Comparison of ENCODE assay signal across 9 cellular contexts in genomic region chr4:109703664-109704351, GRCh38. TPM values are rescaled to one million over a fixed set of nuclear protein-coding genes. Genes with fewer than 3 reads are reported as not detected.
DNase-seq lines count a peak whose midpoint lies in the region; ATAC-seq, FAIRE-seq and TF ChIP-seq lines count a peak whose summit lies in the region.
"Had no signal": no experiment of that assay in that cellular context is flagged by ENCODE, and none has a peak within 500 bp of the region (broad histone marks: within the 10 kb centered on the region; RNA-seq: fewer than 3 reads in every experiment).

No MANE protein-coding gene starts in this region.

- peak overlapping the region; percentile 96 for H3K27ac Mint-ChIP-seq in osteocyte (ENCODE audit: unreplicated experiment)

- H3K79me2 ChIP-seq in SK-N-SH (ENCODE audit: insufficient read depth), result peaks cover 26% of the 10 kb centered on the region; the same call in 1 of the 2 replicates

- TF ChIP-seq CTCF in SK-N-SH (IDR thresholded peaks at IDR 0.05) (no peak), esophagus squamous epithelium (IDR thresholded peaks at IDR 0.05) (no peak), osteocyte (IDR thresholded peaks at IDR 0.05) (no peak)

- no peaks in the 10 kb centered on the region for H3K9me2 ChIP-seq in SK-N-SH

- peak overlapping the region; percentile 91 for H3K9ac ChIP-seq in SK-N-SH

- 45% methylated on average over 10 of the region's 11 CpGs for WGBS in SK-N-SH (ENCODE audit: low lambda C conversion rate)
- 6 to 7% methylated on average over 10 to 11 of the region's 11 CpGs for WGBS in esophagus squamous epithelium, 2 donors

- no peaks in the 10 kb centered on the region for H3K9me3 ChIP-seq in SK-N-SH
- no peaks in the 10 kb centered on the region for H3K9me3 ChIP-seq in esophagus squamous epithelium

- peaks cover 25% of the 10 kb centered on the region for H3K4me1 Mint-ChIP-seq in osteocyte (ENCODE audit: unreplicated experiment)

- H4K20me1 ChIP-seq in SK-N-SH (ENCODE audit: insufficient read depth), result no peaks in the 10 kb centered on the region

- H3K4me3 ChIP-seq in SK-N-SH (ENCODE audit: low read depth in 2 of 2, low read length in 1 of 2) (peak overlapping the region; percentile 74 to 98), esophagus squamous epithelium (peak overlapping the region; percentile 68 to 97 (median 78))

- FAIRE-seq in GM19239 (lab: Jason Lieb, UNC), result no peak
- FAIRE-seq: G401.6 had no signal

- no peaks in the 10 kb centered on the region for H3K9me3 Mint-ChIP-seq in osteocyte (ENCODE audit: unreplicated experiment)

- ATAC-seq in GM19351 (IDR thresholded peaks at IDR 0.05; ENCODE audit: unreplicated experiment), result no peak

- DNase-seq in NCI-H748 (lab: John Stamatoyannopoulos, UW; ENCODE audit: unreplicated experiment), result peak; percentile 18
- DNase-seq in NCI-H748 treated with DMSO at 0.1 percent for 48 hours (lab: John Stamatoyannopoulos, UW), result no peak
- DNase-seq in SK-N-SH, result no peak
- no peak for DNase-seq in esophagus squamous epithelium (lab: John Stamatoyannopoulos, UW)
- DNase-seq in osteocyte (ENCODE audit: extremely low spot score, unreplicated experiment), result no peak
- DNase-seq in mesenteric fat pad (ENCODE audit: low spot score), result no peak
- no peak for DNase-seq in GM19239 (ENCODE audit: insufficient read length, low spot score)

- H2AFZ ChIP-seq in SK-N-SH (ENCODE audit: low read depth), result peak overlapping the region; percentile 97

- no peak for TF ChIP-seq RAD21 in SK-N-SH (IDR thresholded peaks at IDR 0.05; ENCODE audit: low read length)

- CTCF ChIA-PET in SK-N-SH (lab: Yijun Ruan, JAX), result interaction anchor here (0.6 to 1.6 kb wide), 14 partner anchors 10 to 918 kb away, joined by 3 to 6 read pairs (median 3); partner anchors contain the start of genes CFI and SEC24B

- H3K36me3 ChIP-seq in SK-N-SH (replicated peaks in 1 of 2; ENCODE audit: control insufficient read depth in 1 of 2, insufficient read depth in 2 of 2, low read length in 1 of 2), result peaks cover 2 to 9% of the 10 kb centered on the region in 2 experiments
- peaks cover 0 to 15% (median 0%) of the 10 kb centered on the region in 3 donors for H3K36me3 ChIP-seq in esophagus squamous epithelium

- H3K4me3 Mint-ChIP-seq in osteocyte (ENCODE audit: unreplicated experiment), result peak overlapping the region; percentile 95

- peak overlapping the region; percentile 64 to 67 for H3K27ac ChIP-seq in SK-N-SH (ENCODE audit: low read depth in 2 of 2, low read length in 1 of 2)
- peak overlapping the region; percentile 81 to 95 (median 91) for H3K27ac ChIP-seq in esophagus squamous epithelium

- H3K27me3 ChIP-seq in SK-N-SH (ENCODE audit: insufficient read depth) (no peaks in the 10 kb centered on the region), esophagus squamous epithelium (no peaks in the 10 kb centered on the region)

- peaks cover 1% of the 10 kb centered on the region for H3K36me3 Mint-ChIP-seq in osteocyte (ENCODE audit: unreplicated experiment)

- H3K4me2 ChIP-seq in SK-N-SH, result peak overlapping the region; percentile 92

- intact Hi-C loops in esophagus squamous epithelium (cut with DNase I), result loop anchor here (10.0 kb wide), 1 partner anchor 111 kb away; the partner anchor contains the start of gene GAR1

- no peak for TF ChIP-seq EP300 in SK-N-SH (IDR thresholded peaks at IDR 0.05; ENCODE audit: borderline replicate concordance in 1 of 2, low read depth in 1 of 2, low read length in 1 of 2)

- H3F3A ChIP-seq in SK-N-SH (replicated peaks; ENCODE audit: insufficient read depth), result peaks cover 24% of the 10 kb centered on the region

- no peaks in the 10 kb centered on the region for H3K27me3 Mint-ChIP-seq in osteocyte (ENCODE audit: unreplicated experiment)

- TF ChIP-seq POLR2A in esophagus squamous epithelium (IDR thresholded peaks at IDR 0.05), result no peak

- H3K4me1 ChIP-seq in SK-N-SH (ENCODE audit: control insufficient read depth in 1 of 2, insufficient read depth in 2 of 2, low read depth in 1 of 2, low read length in 1 of 2), result peaks cover 8 to 13% of the 10 kb centered on the region in 2 experiments; a peak in 3 of 4 replicates
- H3K4me1 ChIP-seq in esophagus squamous epithelium, result peaks cover 18 to 33% (median 19%) of the 10 kb centered on the region in 3 donors

- POLR2A ChIA-PET in SK-N-SH (lab: Yijun Ruan, JAX), result interaction anchor here (1.7 kb wide), 1 partner anchor 111 kb away, joined by 3 read pairs; no protein-coding TSS in a partner anchor

TF ChIP-seq in SK-N-SH, 30 proteins besides CTCF, POLR2A, EP300 and RAD21:
- TF ChIP-seq PBX3 (IDR thresholded peaks at IDR 0.05) (peak; percentile 60), NFIC (IDR thresholded peaks at IDR 0.05; ENCODE audit: borderline replicate concordance) (peak; percentile 19; the same call in 1 of the 2 replicates), MXI1 (IDR thresholded peaks at IDR 0.05; ENCODE audit: low read depth, low read length) (peak; percentile 12; the same call in 1 of the 2 replicates), ZBTB33 (IDR thresholded peaks at IDR 0.05; ENCODE audit: borderline replicate concordance, low read depth) (no peak)

RNA-seq across cellular contexts. Expression of gene CASP6, which starts 0.6 kb away (rescaled TPM):
- polyA plus RNA-seq in SK-N-SH (2012; rRNA removed), result 30.2 and 55.3 TPM in 2 replicates
- polyA plus RNA-seq in SK-N-SH (2012; cell fraction: cytosol; rRNA removed), result 41.4 and 53.1 TPM in 2 replicates
- 17.4 and 33.9 TPM in 2 replicates for polyA plus RNA-seq in SK-N-SH (2012; cell fraction: nucleus; rRNA removed)
- total RNA-seq in esophagus squamous epithelium (10 to 100 TPM in 3 of 4 donors, 1 to 10 TPM in 1; 7.0 to 21.9 (median 15.4) TPM), osteocyte (19.8 and 23.3 TPM in 2 replicates), mesenteric fat pad (11.4 TPM)

RNA-seq across cellular contexts. Expression of gene PLA2G12A, which starts 26.1 kb away (rescaled TPM):
- 7.9 and 8.7 TPM in 2 replicates for polyA plus RNA-seq in SK-N-SH (2012; rRNA removed)
- polyA plus RNA-seq in SK-N-SH (2012; cell fraction: cytosol; rRNA removed), result 9.8 and 10.7 TPM in 2 replicates
- polyA plus RNA-seq in SK-N-SH (2012; cell fraction: nucleus; rRNA removed), result 7.3 and 7.5 TPM in 2 replicates
- total RNA-seq in esophagus squamous epithelium (10 to 100 TPM; 10.8 to 66.6 (median 25.2) TPM), osteocyte (38.6 and 43.8 TPM in 2 replicates), mesenteric fat pad (31.9 TPM)
